21 cellular contexts compared by ENCODE assay signal in the genomic region with DNA sequence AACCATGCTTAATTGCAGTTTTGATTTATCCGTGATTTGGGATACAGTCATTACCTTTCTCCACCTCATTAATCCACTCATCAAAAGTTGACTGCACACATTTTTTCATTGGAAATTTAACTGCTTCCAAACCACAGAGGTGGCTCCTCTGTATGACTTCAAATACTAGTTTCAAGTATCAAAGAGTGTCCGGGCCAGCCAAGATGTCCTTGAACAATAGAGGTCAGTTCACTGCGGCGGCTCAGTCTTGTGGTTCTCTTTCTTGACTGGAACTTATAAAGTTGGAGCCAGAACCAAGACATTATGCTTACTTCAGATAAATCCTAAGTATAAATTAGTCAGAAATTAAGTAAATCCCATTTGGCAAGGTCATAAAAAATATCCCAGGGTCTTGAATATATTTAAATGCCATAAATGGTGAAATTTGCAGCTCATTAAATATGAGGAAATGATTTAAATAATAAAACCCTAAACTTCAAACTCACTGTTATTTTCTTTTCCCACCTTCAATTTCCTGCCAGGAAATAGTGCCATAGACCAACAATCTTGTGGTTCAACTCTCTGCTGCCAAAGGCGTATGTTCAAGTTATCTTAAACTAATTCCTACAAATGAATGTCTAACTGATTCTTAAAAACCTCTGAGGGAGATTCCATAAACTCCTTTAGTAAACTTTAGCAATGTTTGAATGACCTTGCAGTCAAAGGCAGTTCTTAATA.
DNase-seq lines count a peak whose midpoint lies in the region; ATAC-seq and TF ChIP-seq lines count a peak whose summit lies in the region.
"Had no signal": no experiment of that assay in that cellular context is flagged by ENCODE, and none has a peak within 500 bp of the region (broad histone marks: within the 10 kb centered on the region; RNA-seq: fewer than 3 reads in every experiment).

No MANE protein-coding gene starts in this region.

- DNase-seq in H4 (ENCODE audit: low spot score) (peak; percentile 33), RPMI7951 (ENCODE audit: low read depth) (peak; percentile 50), chondrocyte (ENCODE audit: low spot score) (no peak), osteocyte (ENCODE audit: extremely low spot score, unreplicated experiment) (no peak), uterus (no peak), NCI-H1417 treated with DMSO at 0.1 percent for 48 hours (lab: John Stamatoyannopoulos, UW) (no peak)
- DNase-seq in stimulated activated CD4-positive, alpha-beta T cell treated with anti-CD3 and anti-CD28 coated beads, Interleukin-15, amount 100 ng/mL, for 24 hours: no peak
- DNase-seq: activated CD8-positive, alpha-beta memory T cell treated with anti-CD3 and anti-CD28 coated beads, Interleukin-2, amount 50 U/mL, for 48 hours; activated naive CD4-positive, alpha-beta T cell treated with anti-CD3 and anti-CD28 coated beads for 36 hours; COR-L47; esophagus squamous epithelium; head of caudate nucleus; naive thymus-derived CD4-positive, alpha-beta T cell; NCI-H2081; NCI-H510A; substantia nigra; T-helper 9 cell had no signal

- peaks cover 36% of the 10 kb centered on the region for H3K4me1 Mint-ChIP-seq in chondrocyte (ENCODE audit: low read depth)
- H3K4me1 Mint-ChIP-seq in osteocyte (ENCODE audit: unreplicated experiment): peaks cover 35% of the 10 kb centered on the region

- TF ChIP-seq CTCF in chondrocyte (IDR thresholded peaks at IDR 0.05) (no peak), osteocyte (IDR thresholded peaks at IDR 0.05) (no peak), uterus (IDR thresholded peaks at IDR 0.05) (no peak)

- peaks cover 0 to 4% of the 10 kb centered on the region in 2 donors for H3K4me1 ChIP-seq in uterus
- H3K4me1 ChIP-seq: HAP-1, parathyroid adenoma, SJSA1 had no signal

- ATAC-seq in GM21423 (IDR thresholded peaks at IDR 0.05; ENCODE audit: unreplicated experiment): no peak
- ATAC-seq: naive thymus-derived CD4-positive, alpha-beta T cell had no signal

- H3K27me3 ChIP-seq in uterus: no peaks in the 10 kb centered on the region
- H3K27me3 ChIP-seq: esophagus squamous epithelium, SJSA1 had no signal

- peak overlapping the region in 1 of 2 donors; percentile 48 for H3K27ac ChIP-seq in uterus
- H3K27ac ChIP-seq: parathyroid adenoma, SJSA1 had no signal

- no peaks in the 10 kb centered on the region for H3K36me3 ChIP-seq in uterus
- H3K36me3 ChIP-seq: esophagus squamous epithelium, HAP-1, SJSA1 had no signal

- TF ChIP-seq POLR2A in uterus (IDR thresholded peaks at IDR 0.05): no peak

- H3K27me3 Mint-ChIP-seq in chondrocyte (ENCODE audit: low read depth) (no peaks in the 10 kb centered on the region), osteocyte (ENCODE audit: unreplicated experiment) (no peaks in the 10 kb centered on the region)
- H3K27me3 Mint-ChIP-seq: naive thymus-derived CD4-positive, alpha-beta T cell had no signal

- no peaks in the 10 kb centered on the region for H3K9me3 Mint-ChIP-seq in chondrocyte (ENCODE audit: low read depth)
- no peaks in the 10 kb centered on the region for H3K9me3 Mint-ChIP-seq in osteocyte (ENCODE audit: unreplicated experiment)
- H3K9me3 Mint-ChIP-seq: activated naive CD4-positive, alpha-beta T cell treated with anti-CD3 and anti-CD28 coated beads for 36 hours had no signal

- no peak overlapping the region for H3K4me3 Mint-ChIP-seq in chondrocyte (ENCODE audit: unreplicated experiment)
- H3K4me3 Mint-ChIP-seq in osteocyte (ENCODE audit: unreplicated experiment): no peak overlapping the region
- H3K4me3 Mint-ChIP-seq: activated naive CD4-positive, alpha-beta T cell treated with anti-CD3 and anti-CD28 coated beads for 36 hours; naive thymus-derived CD4-positive, alpha-beta T cell had no signal

- H3K9me3 ChIP-seq in uterus: no peaks in the 10 kb centered on the region
- H3K9me3 ChIP-seq: esophagus squamous epithelium, HAP-1, SJSA1 had no signal

- no peak overlapping the region for H3K4me3 ChIP-seq in uterus
- H3K4me3 ChIP-seq: esophagus squamous epithelium, HAP-1, SJSA1 had no signal

- H3K27ac Mint-ChIP-seq in chondrocyte (ENCODE audit: unreplicated experiment) (peak overlapping the region; percentile 55), osteocyte (ENCODE audit: unreplicated experiment) (peak overlapping the region; percentile 53)
- H3K27ac Mint-ChIP-seq: activated naive CD4-positive, alpha-beta T cell treated with anti-CD3 and anti-CD28 coated beads for 36 hours; naive thymus-derived CD4-positive, alpha-beta T cell had no signal

- H3K36me3 Mint-ChIP-seq in chondrocyte (ENCODE audit: low read depth): no peaks in the 10 kb centered on the region
- no peaks in the 10 kb centered on the region for H3K36me3 Mint-ChIP-seq in osteocyte (ENCODE audit: unreplicated experiment)
- H3K36me3 Mint-ChIP-seq: naive thymus-derived CD4-positive, alpha-beta T cell had no signal

- intact Hi-C loops in uterus (cut with DNase I; ENCODE audit: low total_unique reads): no loop called here

Comparison
In these comparisons a context has a peak if more than half of its experiments do, and no peak if none do; other contexts are left out.
1. DNase-seq: peak in H4 (single experiment) and RPMI7951 (single experiment); none in chondrocyte (single experiment), osteocyte (single experiment), uterus (0 of 2), NCI-H1417 treated with DMSO at 0.1 percent for 48 hours (single experiment) and stimulated activated CD4-positive, alpha-beta T cell treated with anti-CD3 and anti-CD28 coated beads, Interleukin-15, amount 100 ng/mL, for 24 hours (single experiment).